Comparison of ENCODE assay signal across 11 cellular contexts in the genomic region with DNA sequence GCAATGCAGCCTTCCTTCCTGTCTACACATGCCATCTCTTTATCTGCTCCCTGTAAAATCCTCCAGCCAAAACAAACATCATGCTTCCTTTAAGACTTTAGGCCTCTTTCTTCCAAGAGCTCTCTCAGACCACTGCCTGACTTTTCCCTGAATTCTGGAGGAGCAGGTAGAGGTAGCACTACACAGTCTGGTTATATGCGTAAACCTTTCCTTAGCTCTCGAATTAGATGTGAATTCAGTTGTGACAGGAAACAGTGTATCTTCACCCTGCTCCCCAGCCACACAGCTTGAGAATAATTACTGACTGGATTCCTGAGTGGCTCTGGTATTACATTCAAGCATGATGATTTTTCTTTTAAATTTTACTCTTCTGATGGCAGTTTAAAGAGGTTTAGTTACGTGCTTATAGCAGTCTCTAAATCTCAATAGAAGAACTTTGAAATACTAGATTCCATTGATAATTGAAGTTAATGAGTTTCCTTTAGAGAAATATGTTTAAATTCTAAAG.
A peak's percentile ranks its signal among the peaks of the same experiment; 100 is the strongest.
DNase-seq lines count a peak whose midpoint lies in the region; ATAC-seq and TF ChIP-seq lines count a peak whose summit lies in the region.
"Had no signal": no experiment of that assay in that cellular context is flagged by ENCODE, and none has a peak within 500 bp of the region (broad histone marks: within the 10 kb centered on the region; RNA-seq: fewer than 3 reads in every experiment).

No MANE protein-coding gene starts in this region.

- H3K27me3 ChIP-seq in mammary epithelial cell (ENCODE audit: insufficient read depth, low read length) (no peaks in the 10 kb centered on the region), left lung (no peaks in the 10 kb centered on the region)

- POLR2A ChIA-PET in activated CD8-positive, alpha-beta T cell treated with anti-CD3 and anti-CD28 coated beads for 36 hours (lab: Charles Lee), result no interaction called here
- POLR2A ChIA-PET in activated CD8-positive, alpha-beta T cell treated with anti-CD3 and anti-CD28 coated beads, Interleukin-2, amount 10 ng/mL, durations not matched to agents 7 days and 5 days (lab: Charles Lee), result no interaction called here

- H3K9me3 ChIP-seq in mammary epithelial cell (replicated peaks; ENCODE audit: insufficient read depth, low read length), result no peaks in the 10 kb centered on the region
- no peaks in the 10 kb centered on the region for H3K9me3 ChIP-seq in left lung

- H4K20me1 ChIP-seq in mammary epithelial cell (ENCODE audit: insufficient read depth, low read length), result no peaks in the 10 kb centered on the region

- H3K4me2 ChIP-seq in mammary epithelial cell (ENCODE audit: insufficient read depth, low read depth, low read length), result peak overlapping the region; percentile 40

- peaks cover 80% of the 10 kb centered on the region for H3K4me1 ChIP-seq in mammary epithelial cell (ENCODE audit: insufficient read depth, low read length)
- peaks cover 67 to 100% of the 10 kb centered on the region in 2 donors for H3K4me1 ChIP-seq in left lung

- intact Hi-C loops in activated CD8-positive, alpha-beta T cell treated with anti-CD3 and anti-CD28 coated beads for 36 hours (cut with micrococcal nuclease), result no loop called here
- intact Hi-C loops in mammary epithelial cell (cut with micrococcal nuclease) (no loop called here), left lung (cut with DNase I) (no loop called here)

- no peak overlapping the region for H2AFZ ChIP-seq in mammary epithelial cell (ENCODE audit: low read depth, low read length)

- dilution Hi-C loops in mammary epithelial cell (cut with HindIII; ENCODE audit: low sequenced_read_pairs), result no loop called here

- H3K36me3 ChIP-seq in mammary epithelial cell (ENCODE audit: insufficient read depth, low read length) (no peaks in the 10 kb centered on the region), left lung (no peaks in the 10 kb centered on the region)

- peaks cover 81% of the 10 kb centered on the region for H3K79me2 ChIP-seq in mammary epithelial cell (ENCODE audit: insufficient read depth, low read length)

- H3K4me3 ChIP-seq in mammary epithelial cell (replicated peaks in 1 of 3; ENCODE audit: insufficient read depth in 1 of 3, low read depth in 2 of 3, low read length in 3 of 3) (no peak overlapping the region), left lung (no peak overlapping the region)

- WGBS in mammary epithelial cell (ENCODE audit: low coverage, missing lambda C conversion rate), result 19% methylated on average over 2 of the region's 3 CpGs

- peak overlapping the region; percentile 61 for H3K9ac ChIP-seq in mammary epithelial cell (ENCODE audit: insufficient read depth, low read length)

- peak overlapping the region; percentile 46 for H3K27ac Mint-ChIP-seq in activated CD8-positive, alpha-beta T cell treated with anti-CD3 and anti-CD28 coated beads for 36 hours
- H3K27ac Mint-ChIP-seq in activated CD8-positive, alpha-beta T cell treated with anti-CD3 and anti-CD28 coated beads, Interleukin-2, amount 10 ng/mL, durations not matched to agents 7 days and 5 days, result no peak overlapping the region
- peak overlapping the region; percentile 32 for H3K27ac Mint-ChIP-seq in type B pancreatic cell
- H3K27ac Mint-ChIP-seq: activated naive CD8-positive, alpha-beta T cell; B cell; memory B cell had no signal

- no peak for TF ChIP-seq POLR2A in erythroblast (IDR thresholded peaks at IDR 0.05; ENCODE audit: low read length)

- no peak overlapping the region for H3K4me3 Mint-ChIP-seq in activated CD8-positive, alpha-beta T cell treated with anti-CD3 and anti-CD28 coated beads for 36 hours
- H3K4me3 Mint-ChIP-seq in activated CD8-positive, alpha-beta T cell treated with anti-CD3 and anti-CD28 coated beads, Interleukin-2, amount 10 ng/mL, durations not matched to agents 7 days and 5 days, result no peak overlapping the region
- no peak overlapping the region for H3K4me3 Mint-ChIP-seq in type B pancreatic cell
- H3K4me3 Mint-ChIP-seq: activated naive CD8-positive, alpha-beta T cell; B cell; memory B cell had no signal

- peaks cover 11% of the 10 kb centered on the region for H3K36me3 Mint-ChIP-seq in activated CD8-positive, alpha-beta T cell treated with anti-CD3 and anti-CD28 coated beads for 36 hours (ENCODE audit: low read depth)
- H3K36me3 Mint-ChIP-seq in activated CD8-positive, alpha-beta T cell treated with anti-CD3 and anti-CD28 coated beads, Interleukin-2, amount 10 ng/mL, durations not matched to agents 7 days and 5 days (ENCODE audit: low read depth), result peaks cover 9% of the 10 kb centered on the region
- peaks cover 21% of the 10 kb centered on the region for H3K36me3 Mint-ChIP-seq in type B pancreatic cell

- BruUV-seq in mammary epithelial cell (replicated peaks; lab: Mats Ljungman, UMichigan), result no TSS peak

- no peak for TF ChIP-seq CTCF in activated CD8-positive, alpha-beta T cell treated with anti-CD3 and anti-CD28 coated beads for 36 hours (IDR thresholded peaks at IDR 0.05)
- no peak for TF ChIP-seq CTCF in mammary epithelial cell (conservative IDR thresholded peaks at IDR 0.05 in 1 of 2, IDR thresholded peaks at IDR 0.05 in 1 of 2; ENCODE audit: extremely low read depth in 1 of 2, insufficient read depth in 1 of 2, low read depth in 1 of 2, low read length in 2 of 2)
- no peak for TF ChIP-seq CTCF in left lung (IDR thresholded peaks at IDR 0.05)
- TF ChIP-seq CTCF in type B pancreatic cell (conservative IDR thresholded peaks at IDR 0.05), result no peak

- H3K27ac ChIP-seq in mammary epithelial cell (ENCODE audit: insufficient read depth, low read depth, low read length) (peak overlapping the region; percentile 97), left lung (peak overlapping the region; percentile 69 to 98)

- no peak for DNase-seq in activated CD8-positive, alpha-beta T cell treated with anti-CD3 and anti-CD28 coated beads for 36 hours
- no peak for DNase-seq in activated CD8-positive, alpha-beta T cell treated with anti-CD3 and anti-CD28 coated beads, Interleukin-2, amount 10 ng/mL, durations not matched to agents 7 days and 5 days
- DNase-seq in mammary epithelial cell (peak; percentile 68), left lung (no peak), type B pancreatic cell (ENCODE audit: extremely low spot score, unreplicated experiment) (no peak), erythroblast (lab: John Stamatoyannopoulos, UW) (no peak), NCI-H82 (lab: John Stamatoyannopoulos, UW) (no peak), mucosa of gallbladder (ENCODE audit: low spot score) (no peak)

- H3K4me1 Mint-ChIP-seq in activated CD8-positive, alpha-beta T cell treated with anti-CD3 and anti-CD28 coated beads for 36 hours (ENCODE audit: low read depth), result peaks cover 55% of the 10 kb centered on the region
- peaks cover 51% of the 10 kb centered on the region for H3K4me1 Mint-ChIP-seq in activated CD8-positive, alpha-beta T cell treated with anti-CD3 and anti-CD28 coated beads, Interleukin-2, amount 10 ng/mL, durations not matched to agents 7 days and 5 days (ENCODE audit: low read depth)
- H3K4me1 Mint-ChIP-seq in type B pancreatic cell (ENCODE audit: unreplicated experiment), result peaks cover 62% of the 10 kb centered on the region

- CTCF ChIA-PET in activated CD8-positive, alpha-beta T cell treated with anti-CD3 and anti-CD28 coated beads for 36 hours (lab: Charles Lee), result interaction anchor here (0.9 kb wide), 1 partner anchor 31 kb away, joined by 4 read pairs; no protein-coding TSS in a partner anchor
- CTCF ChIA-PET in activated CD8-positive, alpha-beta T cell treated with anti-CD3 and anti-CD28 coated beads, Interleukin-2, amount 10 ng/mL, durations not matched to agents 7 days and 5 days (lab: Charles Lee), result interaction anchor here (0.6 to 1.5 kb wide), 4 partner anchors 9 to 103 kb away, joined by 3 to 7 read pairs (median 3); no protein-coding TSS in a partner anchor
- CTCF ChIA-PET in mammary epithelial cell (lab: Charles Lee; ENCODE audit: low non-redundant PET), result interaction anchor here (0.6 kb wide), 1 partner anchor 18 kb away, joined by 3 read pairs; no protein-coding TSS in a partner anchor

- in situ Hi-C loops in mammary epithelial cell (cut with MboI; ENCODE audit: low sequenced_read_pairs in 2 of 2), result no loop called here

- no peaks in the 10 kb centered on the region for H3K27me3 Mint-ChIP-seq in activated CD8-positive, alpha-beta T cell treated with anti-CD3 and anti-CD28 coated beads for 36 hours
- H3K27me3 Mint-ChIP-seq in activated CD8-positive, alpha-beta T cell treated with anti-CD3 and anti-CD28 coated beads, Interleukin-2, amount 10 ng/mL, durations not matched to agents 7 days and 5 days (ENCODE audit: low read depth), result no peaks in the 10 kb centered on the region
- H3K27me3 Mint-ChIP-seq in type B pancreatic cell, result no peaks in the 10 kb centered on the region
- H3K27me3 Mint-ChIP-seq: activated naive CD8-positive, alpha-beta T cell had no signal

- H3K9me3 Mint-ChIP-seq in activated CD8-positive, alpha-beta T cell treated with anti-CD3 and anti-CD28 coated beads for 36 hours, result no peaks in the 10 kb centered on the region
- H3K9me3 Mint-ChIP-seq in activated CD8-positive, alpha-beta T cell treated with anti-CD3 and anti-CD28 coated beads, Interleukin-2, amount 10 ng/mL, durations not matched to agents 7 days and 5 days (ENCODE audit: insufficient read depth), result no peaks in the 10 kb centered on the region
- H3K9me3 Mint-ChIP-seq in type B pancreatic cell, result no peaks in the 10 kb centered on the region
- H3K9me3 Mint-ChIP-seq: memory B cell had no signal

- ATAC-seq in activated CD8-positive, alpha-beta T cell treated with anti-CD3 and anti-CD28 coated beads for 36 hours, result no peak
- ATAC-seq in activated CD8-positive, alpha-beta T cell treated with anti-CD3 and anti-CD28 coated beads, Interleukin-2, amount 10 ng/mL, durations not matched to agents 7 days and 5 days, result no peak
- peak; percentile 27 for ATAC-seq in left lung
